37 cellular contexts compared by ENCODE assay signal in genomic region chr12:34591966-34592365, GRCh38.
"Had no signal": no experiment of that assay in that cellular context is flagged by ENCODE, and none has a peak within 500 bp of the region (broad histone marks: within the 10 kb centered on the region; RNA-seq: fewer than 3 reads in every experiment).

No MANE protein-coding gene starts in this region.

- H3K36me3 ChIP-seq: adrenal gland, ascending aorta, brain microvascular endothelial cell, breast epithelium, cardiac muscle cell had no signal

- H3K4me3 Mint-ChIP-seq: activated naive CD4-positive, alpha-beta T cell treated with anti-CD3 and anti-CD28 coated beads for 36 hours; activated naive CD4-positive, alpha-beta T cell treated with anti-CD3 and anti-CD28 coated beads, Interleukin-2, amount 10 ng/mL, durations not matched to agents 7 days and 5 days; activated naive CD4-positive, alpha-beta T cell treated with anti-CD3 and anti-CD28 coated beads, Interleukin-2, amount 50 U/mL, for 24 hours; activated naive CD8-positive, alpha-beta T cell; activated naive CD8-positive, alpha-beta T cell treated with anti-CD3 and anti-CD28 coated beads for 36 hours; activated naive CD8-positive, alpha-beta T cell treated with anti-CD3 and anti-CD28 coated beads, Interleukin-2, amount 10 ng/mL, durations not matched to agents 7 days and 5 days; activated naive CD8-positive, alpha-beta T cell treated with anti-CD3 and anti-CD28 coated beads, Interleukin-2, amount 50 U/mL, for 24 hours; activated T-cell treated with anti-CD3 and anti-CD28 coated beads, Interleukin-2, amount 50 U/mL, for 24 hours; activated T-cell treated with anti-CD3 and anti-CD28 coated beads, Interleukin-2, amount 50 U/mL, for 4 hours; activated T-cell treated with anti-CD3 and anti-CD28 coated beads, Interleukin-2, amount 50 U/mL, for 72 hours; activated T-helper 1 cell treated with anti-CD3 and anti-CD28 coated beads, Interleukin-12 subunit alpha, Interleukin-12 subunit beta, Interleukin-2, Interleukin-4 antibody, amounts not matched to agents 30 ng/mL and 10 ng/mL and 1 ng/mL, durations not matched to agents 14 hours and 24 hours and 36 hours; activated T-helper 17 cell treated with anti-CD3 and anti-CD28 coated beads, Interleukin-2, amount 50 U/mL, for 72 hours; brain; central memory CD8-positive, alpha-beta T cell had no signal

- DNase-seq: activated effector memory CD4-positive, alpha-beta T cell treated with anti-CD3 and anti-CD28 coated beads, Interleukin-2, amount 50 U/mL, for 16 hours; activated effector memory CD4-positive, alpha-beta T cell treated with Interleukin-2 at 50 U/mL for 16 hours; activated gamma-delta T cell; activated gamma-delta T cell treated with Interleukin-2 at 50 U/mL for 16 hours; activated naive CD4-positive, alpha-beta T cell; activated naive CD4-positive, alpha-beta T cell treated with anti-CD3 and anti-CD28 coated beads for 36 hours; activated naive CD4-positive, alpha-beta T cell treated with anti-CD3 and anti-CD28 coated beads, Interleukin-2, amount 10 ng/mL, durations not matched to agents 7 days and 5 days; activated naive CD4-positive, alpha-beta T cell treated with anti-CD3 and anti-CD28 coated beads, Interleukin-2, amount 50 U/mL, for 16 hours; activated naive CD4-positive, alpha-beta T cell treated with Interleukin-2 at 50 U/mL for 16 hours; activated naive CD8-positive, alpha-beta T cell treated with anti-CD3 and anti-CD28 coated beads for 36 hours; activated naive CD8-positive, alpha-beta T cell treated with anti-CD3 and anti-CD28 coated beads, Interleukin-2, amount 10 ng/mL, durations not matched to agents 7 days and 5 days; activated naive CD8-positive, alpha-beta T cell treated with anti-CD3 and anti-CD28 coated beads, Interleukin-2, amount 50 U/mL, for 24 hours; activated T-cell treated with anti-CD3 and anti-CD28 coated beads, Interleukin-2, amount 50 U/mL, for 24 hours; activated T-cell treated with anti-CD3 and anti-CD28 coated beads, Interleukin-2, amount 50 U/mL, for 4 hours; activated T-cell treated with anti-CD3 and anti-CD28 coated beads, Interleukin-2, amount 50 U/mL, for 48 hours; activated T-cell treated with anti-CD3 and anti-CD28 coated beads, Interleukin-2, amount 50 U/mL, for 72 hours; adrenal gland; amniotic stem cell; amygdala; anterior cingulate cortex; aorta; body of pancreas; brain microvascular endothelial cell; caudate nucleus; central memory CD4-positive, alpha-beta T cell; cerebellar nuclear complex had no signal

- H3K4me3 ChIP-seq: adrenal gland, ascending aorta, body of pancreas, breast epithelium, cardiac muscle cell had no signal

- H3K36me3 Mint-ChIP-seq: activated naive CD4-positive, alpha-beta T cell treated with anti-CD3 and anti-CD28 coated beads, Interleukin-2, amount 50 U/mL, for 24 hours; activated naive CD8-positive, alpha-beta T cell treated with anti-CD3 and anti-CD28 coated beads for 36 hours; activated naive CD8-positive, alpha-beta T cell treated with anti-CD3 and anti-CD28 coated beads, Interleukin-2, amount 10 ng/mL, durations not matched to agents 7 days and 5 days; brain had no signal

- H3K4me1 ChIP-seq: adrenal gland, ascending aorta, body of pancreas, breast epithelium had no signal

- H3K27ac Mint-ChIP-seq: activated naive CD4-positive, alpha-beta T cell treated with anti-CD3 and anti-CD28 coated beads for 36 hours; activated naive CD4-positive, alpha-beta T cell treated with anti-CD3 and anti-CD28 coated beads, Interleukin-2, amount 10 ng/mL, durations not matched to agents 7 days and 5 days; activated naive CD4-positive, alpha-beta T cell treated with anti-CD3 and anti-CD28 coated beads, Interleukin-2, amount 50 U/mL, for 24 hours; activated naive CD4-positive, alpha-beta T cell treated with anti-CD3 and anti-CD28 coated beads, Interleukin-2, amount 50 U/mL, for 72 hours; activated naive CD8-positive, alpha-beta T cell; activated naive CD8-positive, alpha-beta T cell treated with anti-CD3 and anti-CD28 coated beads for 36 hours; activated naive CD8-positive, alpha-beta T cell treated with anti-CD3 and anti-CD28 coated beads, Interleukin-2, amount 10 ng/mL, durations not matched to agents 7 days and 5 days; activated naive CD8-positive, alpha-beta T cell treated with anti-CD3 and anti-CD28 coated beads, Interleukin-2, amount 50 U/mL, for 24 hours; activated T-cell treated with anti-CD3 and anti-CD28 coated beads, Interleukin-2, amount 50 U/mL, for 24 hours; activated T-cell treated with anti-CD3 and anti-CD28 coated beads, Interleukin-2, amount 50 U/mL, for 72 hours; activated T-helper 1 cell treated with anti-CD3 and anti-CD28 coated beads, Interleukin-12 subunit alpha, Interleukin-12 subunit beta, Interleukin-2, Interleukin-4 antibody, amounts not matched to agents 30 ng/mL and 10 ng/mL and 1 ng/mL, durations not matched to agents 14 hours and 24 hours and 36 hours; activated T-helper 17 cell treated with anti-CD3 and anti-CD28 coated beads, Interleukin-2, amount 50 U/mL, for 72 hours; activated T-helper 2 cell treated with anti-CD3 and anti-CD28 coated beads, Interferon-gamma antibody, Interleukin-2, Interleukin-4, amounts not matched to agents 10 μg/mL and 5 μg/mL and 100 μg/mL, durations not matched to agents 14 hours and 24 hours and 36 hours; brain had no signal

- H3K27me3 ChIP-seq: adrenal gland, ascending aorta, body of pancreas, brain microvascular endothelial cell, breast epithelium, cardiac muscle cell had no signal

- H3K4me1 Mint-ChIP-seq: activated naive CD4-positive, alpha-beta T cell treated with anti-CD3 and anti-CD28 coated beads, Interleukin-2, amount 10 ng/mL, durations not matched to agents 7 days and 5 days; activated naive CD4-positive, alpha-beta T cell treated with anti-CD3 and anti-CD28 coated beads, Interleukin-2, amount 50 U/mL, for 24 hours; activated naive CD8-positive, alpha-beta T cell treated with anti-CD3 and anti-CD28 coated beads for 36 hours; activated naive CD8-positive, alpha-beta T cell treated with anti-CD3 and anti-CD28 coated beads, Interleukin-2, amount 10 ng/mL, durations not matched to agents 7 days and 5 days; activated naive CD8-positive, alpha-beta T cell treated with anti-CD3 and anti-CD28 coated beads, Interleukin-2, amount 50 U/mL, for 24 hours; activated T-helper 17 cell treated with anti-CD3 and anti-CD28 coated beads, Interleukin-2, amount 50 U/mL, for 72 hours; brain; central memory CD8-positive, alpha-beta T cell had no signal

- H3K27ac ChIP-seq: adrenal gland, ascending aorta, body of pancreas, brain microvascular endothelial cell, breast epithelium, cardiac muscle cell had no signal

- H3K27me3 Mint-ChIP-seq: activated naive CD4-positive, alpha-beta T cell treated with anti-CD3 and anti-CD28 coated beads, Interleukin-2, amount 10 ng/mL, durations not matched to agents 7 days and 5 days; activated naive CD4-positive, alpha-beta T cell treated with anti-CD3 and anti-CD28 coated beads, Interleukin-2, amount 50 U/mL, for 24 hours; activated naive CD8-positive, alpha-beta T cell; activated naive CD8-positive, alpha-beta T cell treated with anti-CD3 and anti-CD28 coated beads for 36 hours; activated naive CD8-positive, alpha-beta T cell treated with anti-CD3 and anti-CD28 coated beads, Interleukin-2, amount 10 ng/mL, durations not matched to agents 7 days and 5 days; activated naive CD8-positive, alpha-beta T cell treated with anti-CD3 and anti-CD28 coated beads, Interleukin-2, amount 50 U/mL, for 24 hours; activated T-cell treated with anti-CD3 and anti-CD28 coated beads, Interleukin-2, amount 50 U/mL, for 24 hours; activated T-helper 17 cell treated with anti-CD3 and anti-CD28 coated beads, Interleukin-2, amount 50 U/mL, for 72 hours; brain; central memory CD8-positive, alpha-beta T cell had no signal

- ATAC-seq: activated naive CD4-positive, alpha-beta T cell treated with anti-CD3 and anti-CD28 coated beads, Interleukin-2, amount 50 U/mL, for 72 hours; activated naive CD8-positive, alpha-beta T cell treated with anti-CD3 and anti-CD28 coated beads, Interleukin-2, amount 50 U/mL, for 24 hours; activated T-cell treated with anti-CD3 and anti-CD28 coated beads, Interleukin-2, amount 50 U/mL, for 4 hours; activated T-cell treated with anti-CD3 and anti-CD28 coated beads, Interleukin-2, amount 50 U/mL, for 72 hours; activated T-helper 17 cell treated with anti-CD3 and anti-CD28 coated beads, Interleukin-2, amount 50 U/mL, for 72 hours; body of pancreas had no signal
